16 cellular contexts compared by ENCODE assay signal in genomic region chr1:161017756-161018630, GRCh38. TPM values are rescaled to one million over a fixed set of nuclear protein-coding genes. Genes with fewer than 3 reads are reported as not detected.
A peak's percentile ranks its signal among the peaks of the same experiment; 100 is the strongest.
DNase-seq lines count a peak whose midpoint lies in the region; ATAC-seq, FAIRE-seq and TF ChIP-seq lines count a peak whose summit lies in the region.
"Had no signal": no experiment of that assay in that cellular context is flagged by ENCODE, and none has a peak within 500 bp of the region (broad histone marks: within the 10 kb centered on the region; RNA-seq: fewer than 3 reads in every experiment).

No MANE protein-coding gene starts in this region.

- peaks cover 54% of the 10 kb centered on the region for H3K4me1 Mint-ChIP-seq in activated CD8-positive, alpha-beta T cell treated with anti-CD3 and anti-CD28 coated beads for 36 hours (ENCODE audit: low read depth)

- H2BK5ac ChIP-seq in mesendoderm (ENCODE audit: low read length): no peak overlapping the region

- peaks cover 8% of the 10 kb centered on the region for H3K79me1 ChIP-seq in mesendoderm (ENCODE audit: low read length)

- H3K4me2 ChIP-seq in A549: peak overlapping the region; percentile 94; the same call in 2 of the 3 replicates
- peak overlapping the region; percentile 22 for H3K4me2 ChIP-seq in mesendoderm (ENCODE audit: low read length)

- H2AK5ac ChIP-seq in mesendoderm (ENCODE audit: low read length): no peak overlapping the region

- POLR2A ChIA-PET in A549 (lab: Yijun Ruan, JAX): no interaction called here
- POLR2A ChIA-PET in activated CD8-positive, alpha-beta T cell treated with anti-CD3 and anti-CD28 coated beads for 36 hours (lab: Charles Lee): interaction anchor here (0.6 to 1.4 kb wide), 4 partner anchors 15 to 310 kb away, joined by 3 to 5 read pairs (median 4); partner anchors contain the start of gene USF1

- H3K27me3 ChIP-seq in colonic mucosa: no peaks in the 10 kb centered on the region
- H3K27me3 ChIP-seq in mesendoderm (ENCODE audit: insufficient read depth, low read length, poor library complexity): no peaks in the 10 kb centered on the region
- peaks cover 0 to 35% (median 20%) of the 10 kb centered on the region in 3 donors for H3K27me3 ChIP-seq in sigmoid colon

- no peak overlapping the region for H4K8ac ChIP-seq in mesendoderm (ENCODE audit: low read depth, low read length)

- peaks cover 69% of the 10 kb centered on the region for H3K4me1 ChIP-seq in A549
- peaks cover 11% of the 10 kb centered on the region for H3K4me1 ChIP-seq in colonic mucosa
- H3K4me1 ChIP-seq in mesendoderm (ENCODE audit: control insufficient read depth, low read depth, low read length): peaks cover 17% of the 10 kb centered on the region
- peaks cover 0 to 17% (median 14%) of the 10 kb centered on the region in 4 donors for H3K4me1 ChIP-seq in sigmoid colon

- TF ChIP-seq POLR2A in A549 (IDR thresholded peaks at IDR 0.05; ENCODE audit: low read length): no peak
- no peak for TF ChIP-seq POLR2A in sigmoid colon (IDR thresholded peaks at IDR 0.05)

- no peak overlapping the region for H4K5ac ChIP-seq in mesendoderm (ENCODE audit: low read length)

- H3K9me3 ChIP-seq in A549 (no peaks in the 10 kb centered on the region), colonic mucosa (no peaks in the 10 kb centered on the region), sigmoid colon (no peaks in the 10 kb centered on the region)
- H3K9me3 ChIP-seq: gastroesophageal sphincter had no signal

- intact Hi-C loops in colonic mucosa (cut with DNase I): no loop called here
- intact Hi-C loops in sigmoid colon (cut with DNase I): no loop called here
- intact Hi-C loops in activated CD8-positive, alpha-beta T cell treated with anti-CD3 and anti-CD28 coated beads for 36 hours (cut with micrococcal nuclease): no loop called here

- 74% methylated on average over 5 of the region's 5 CpGs for WGBS in A549 (ENCODE audit: missing lambda C conversion rate)
- WGBS in mesendoderm (ENCODE audit: extremely low coverage, insufficient coverage, low lambda C conversion rate): no CpG with 5 or more reads among the region's 5 CpGs
- 83 to 88% methylated on average over 5 of the region's 5 CpGs for WGBS in sigmoid colon, 2 donors

- TF ChIP-seq EP300 in A549 (IDR thresholded peaks at IDR 0.05): no peak
- TF ChIP-seq EP300 in sigmoid colon (IDR thresholded peaks at IDR 0.05): no peak

- in situ Hi-C loops in KBM-7 (cut with MboI; ENCODE audit: low pct_unique_long_range_greater_than_20kb, low sequenced_read_pairs): no loop called here

- H3K23ac ChIP-seq in mesendoderm (ENCODE audit: low read length): no peak overlapping the region

- DNase-seq in A549 (ENCODE audit: low read depth in 1 of 2, low spot score in 1 of 2) (no peak), KBM-7 (peak; percentile 14), colonic mucosa (no peak), mesendoderm (no peak), sigmoid colon (no peak)
- no peak for DNase-seq in activated CD8-positive, alpha-beta T cell treated with anti-CD3 and anti-CD28 coated beads for 36 hours
- DNase-seq: activated CD4-positive, CD25-positive, alpha-beta regulatory T cell; caudate nucleus; EL; Karpas-422; NCI-H226 had no signal

- no peak for FAIRE-seq in A549 (lab: Jason Lieb, UNC)

- H2BK15ac ChIP-seq in mesendoderm (replicated peaks; ENCODE audit: low read depth): no peak overlapping the region

- H3K9me3 Mint-ChIP-seq in activated CD8-positive, alpha-beta T cell treated with anti-CD3 and anti-CD28 coated beads for 36 hours: no peaks in the 10 kb centered on the region
- H3K9me3 Mint-ChIP-seq: activated T-helper 2 cell treated with anti-CD3 and anti-CD28 coated beads, Interferon-gamma antibody, Interleukin-2, Interleukin-4, amounts not matched to agents 10 μg/mL and 5 μg/mL and 100 μg/mL, durations not matched to agents 14 hours and 24 hours and 36 hours had no signal

- no peak for TF ChIP-seq RAD21 in A549 (conservative IDR thresholded peaks at IDR 0.05 in 1 of 2, IDR thresholded peaks at IDR 0.05 in 1 of 2)

- CTCF ChIA-PET in A549 (lab: Yijun Ruan, JAX): interaction anchor here (0.8 to 2.1 kb wide), 12 partner anchors 15 to 183 kb away, joined by 3 to 10 read pairs (median 4); partner anchors contain the start of gene USF1
- CTCF ChIA-PET in activated CD8-positive, alpha-beta T cell treated with anti-CD3 and anti-CD28 coated beads for 36 hours (lab: Charles Lee): interaction anchor here (0.9 to 1.5 kb wide), 6 partner anchors 20 to 183 kb away, joined by 3 to 6 read pairs (median 4); partner anchors contain the start of gene USF1

- no peaks in the 10 kb centered on the region for H3K27me3 Mint-ChIP-seq in activated CD8-positive, alpha-beta T cell treated with anti-CD3 and anti-CD28 coated beads for 36 hours

- ATAC-seq in A549 (no peak), HG02981 (IDR thresholded peaks at IDR 0.05; ENCODE audit: unreplicated experiment) (no peak), HG02798 (IDR thresholded peaks at IDR 0.05; ENCODE audit: poor library complexity, unreplicated experiment) (no peak)
- ATAC-seq in activated CD8-positive, alpha-beta T cell treated with anti-CD3 and anti-CD28 coated beads for 36 hours: no peak
- ATAC-seq: gastroesophageal sphincter had no signal

- peak overlapping the region; percentile 17 for H3K56ac ChIP-seq in mesendoderm (ENCODE audit: low read length)

- TF ChIP-seq CTCF in A549 (IDR thresholded peaks at IDR 0.05) (no peak), colonic mucosa (IDR thresholded peaks at IDR 0.05) (no peak), sigmoid colon (IDR thresholded peaks at IDR 0.05) (no peak)
- no peak for TF ChIP-seq CTCF in activated CD8-positive, alpha-beta T cell treated with anti-CD3 and anti-CD28 coated beads for 36 hours (IDR thresholded peaks at IDR 0.05)

- H2BK120ac ChIP-seq in mesendoderm (ENCODE audit: low read depth, low read length): no peak overlapping the region

- H3K4ac ChIP-seq in mesendoderm (ENCODE audit: low read depth, low read length): no peak overlapping the region

- H3K79me2 ChIP-seq in mesendoderm (ENCODE audit: control insufficient read depth, insufficient read depth, low read length): peaks cover 62% of the 10 kb centered on the region

- H3K36me3 Mint-ChIP-seq in activated CD8-positive, alpha-beta T cell treated with anti-CD3 and anti-CD28 coated beads for 36 hours (ENCODE audit: low read depth): no peaks in the 10 kb centered on the region

- H3K9ac ChIP-seq in colonic mucosa (ENCODE audit: low read depth in 2 of 2, low read length in 2 of 2) (peak overlapping the region; percentile 13 to 20), mesendoderm (ENCODE audit: low read length) (peak overlapping the region; percentile 10)

- no peak overlapping the region for H3K27ac Mint-ChIP-seq in activated CD8-positive, alpha-beta T cell treated with anti-CD3 and anti-CD28 coated beads for 36 hours
- H3K27ac Mint-ChIP-seq: activated T-helper 2 cell treated with anti-CD3 and anti-CD28 coated beads, Interferon-gamma antibody, Interleukin-2, Interleukin-4, amounts not matched to agents 10 μg/mL and 5 μg/mL and 100 μg/mL, durations not matched to agents 14 hours and 24 hours and 36 hours had no signal

- H3K36me3 ChIP-seq in colonic mucosa (no peaks in the 10 kb centered on the region), mesendoderm (ENCODE audit: control insufficient read depth, insufficient read depth, low read length) (no peaks in the 10 kb centered on the region), sigmoid colon (no peaks in the 10 kb centered on the region)
- H3K36me3 ChIP-seq: gastroesophageal sphincter had no signal

- peak overlapping the region; percentile 44 to 61; a peak in 4 of 6 replicates for H3K27ac ChIP-seq in A549
- peak overlapping the region; percentile 48 for H3K27ac ChIP-seq in colonic mucosa
- no peak overlapping the region for H3K27ac ChIP-seq in mesendoderm (ENCODE audit: low read depth, low read length)
- peak overlapping the region in 1 of 4 donors; percentile 25 for H3K27ac ChIP-seq in sigmoid colon

- no peak overlapping the region for H3K4me3 Mint-ChIP-seq in activated CD8-positive, alpha-beta T cell treated with anti-CD3 and anti-CD28 coated beads for 36 hours

- H3K18ac ChIP-seq in mesendoderm (ENCODE audit: low read length): no peak overlapping the region

- H3K4me3 ChIP-seq in A549 (no peak overlapping the region), colonic mucosa (no peak overlapping the region), mesendoderm (ENCODE audit: low read length) (no peak overlapping the region), sigmoid colon (no peak overlapping the region)
- H3K4me3 ChIP-seq: gastroesophageal sphincter had no signal

RNA-seq across cellular contexts. Expression of gene F11R, which starts 3.0 kb away (rescaled TPM):
- 62.0 and 71.0 TPM in 2 replicates for polyA plus RNA-seq in A549 (2011; rRNA removed)
- polyA plus RNA-seq in A549 (2012; cell fraction: cytosol; rRNA removed): 20.9 and 27.4 TPM in 2 replicates
- polyA plus RNA-seq in A549 (2012; cell fraction: nucleus; rRNA removed): 21.1 and 21.8 TPM in 2 replicates
- 28.3 to 30.3 TPM (median 29.7 TPM) in 3 replicates for polyA plus RNA-seq in A549 (2017; fragmentation: RNase III; extraction: RNeasy Plus Mini Kit Qiagen cat#74134 plus additional on column Dnase treatment)
- polyA minus RNA-seq in A549 (2011; rRNA and poly(A)+ RNA removed): 93.5 and 114 TPM in 2 replicates
- total RNA-seq in colonic mucosa: 100 to 1,000 TPM; 134 to 179 TPM
- 63.1 TPM for polyA plus RNA-seq in mesendoderm (2013, experiment 1 of 2)
- polyA plus RNA-seq in mesendoderm (2013, experiment 2 of 2): 57.9 TPM
- total RNA-seq in sigmoid colon: 10 to 100 TPM in 1 of 4 donors, 1 to 10 TPM in 3; 2.7 to 30.5 (median 5.9) TPM
- 10 to 100 TPM; 15.6 to 96.7 (median 34.0) TPM for polyA plus RNA-seq in sigmoid colon
- 10 to 100 TPM; 19.0 to 20.9 TPM for total RNA-seq in activated CD8-positive, alpha-beta T cell treated with anti-CD3 and anti-CD28 coated beads for 36 hours

RNA-seq across cellular contexts. Expression of gene TSTD1, which starts 20.8 kb away (rescaled TPM):
- polyA plus RNA-seq in A549 (2011; rRNA removed) (not detected in 2 replicates), A549 (2017; fragmentation: RNase III; extraction: RNeasy Plus Mini Kit Qiagen cat#74134 plus additional on column Dnase treatment) (0.17 to 0.21 TPM (median 0.20 TPM) in 3 replicates), sigmoid colon (100 to 1,000 TPM; 115 to 609 (median 268) TPM)
- 0.09 and 0.15 TPM in 2 replicates for polyA plus RNA-seq in A549 (2012; cell fraction: cytosol; rRNA removed)
- polyA plus RNA-seq in A549 (2012; cell fraction: nucleus; rRNA removed): 0.65 and 2.0 TPM in 2 replicates
- 1.2 TPM in 1 of 2 replicates, not detected in the other for polyA minus RNA-seq in A549 (2011; rRNA and poly(A)+ RNA removed)
- total RNA-seq in colonic mucosa (10 to 100 TPM; 74.7 to 87.8 TPM), sigmoid colon (10 to 100 TPM; 10.5 to 46.4 (median 27.8) TPM)
- polyA plus RNA-seq in mesendoderm (2013, experiment 1 of 2): 58.3 TPM
- 59.3 TPM for polyA plus RNA-seq in mesendoderm (2013, experiment 2 of 2)
- total RNA-seq in activated CD8-positive, alpha-beta T cell treated with anti-CD3 and anti-CD28 coated beads for 36 hours: 10 to 100 TPM; 70.8 to 78.7 TPM

RNA-seq across cellular contexts. Expression of gene USF1, which starts 27.8 kb away (rescaled TPM):
- polyA plus RNA-seq in A549 (2011; rRNA removed) (35.5 and 43.5 TPM in 2 replicates), A549 (2017; fragmentation: RNase III; extraction: RNeasy Plus Mini Kit Qiagen cat#74134 plus additional on column Dnase treatment) (49.2 to 60.5 TPM (median 57.4 TPM) in 3 replicates), sigmoid colon (10 to 100 TPM; 25.8 to 84.6 (median 42.5) TPM)
- polyA plus RNA-seq in A549 (2012; cell fraction: cytosol; rRNA removed): 38.1 and 42.1 TPM in 2 replicates
- polyA plus RNA-seq in A549 (2012; cell fraction: nucleus; rRNA removed): 126 and 147 TPM in 2 replicates
- 108 and 137 TPM in 2 replicates for polyA minus RNA-seq in A549 (2011; rRNA and poly(A)+ RNA removed)
- total RNA-seq in colonic mucosa (10 to 100 TPM; 63.6 TPM), sigmoid colon (10 to 100 TPM; 54.8 to 76.2 (median 62.5) TPM)
- polyA plus RNA-seq in mesendoderm (2013, experiment 1 of 2): 37.0 TPM
- 34.5 TPM for polyA plus RNA-seq in mesendoderm (2013, experiment 2 of 2)
- 10 to 100 TPM; 50.0 to 52.1 TPM for total RNA-seq in activated CD8-positive, alpha-beta T cell treated with anti-CD3 and anti-CD28 coated beads for 36 hours

RNA-seq across cellular contexts. Expression of gene ARHGAP30, which starts 51.7 kb away (rescaled TPM):
- 0.06 and 0.08 TPM in 2 replicates for polyA plus RNA-seq in A549 (2011; rRNA removed)
- polyA plus RNA-seq in A549 (2012; cell fraction: cytosol; rRNA removed): 0.04 and 0.06 TPM in 2 replicates
- 0.37 and 0.89 TPM in 2 replicates for polyA plus RNA-seq in A549 (2012; cell fraction: nucleus; rRNA removed)
- 0.09 to 0.13 TPM (median 0.13 TPM) in 3 replicates for polyA plus RNA-seq in A549 (2017; fragmentation: RNase III; extraction: RNeasy Plus Mini Kit Qiagen cat#74134 plus additional on column Dnase treatment)
- 0.05 TPM in 1 of 2 replicates, not detected in the other for polyA minus RNA-seq in A549 (2011; rRNA and poly(A)+ RNA removed)
- 1 to 10 TPM; 3.5 to 5.3 TPM for total RNA-seq in colonic mucosa
- polyA plus RNA-seq in mesendoderm (2013, experiment 1 of 2): 0.56 TPM
- polyA plus RNA-seq in mesendoderm (2013, experiment 2 of 2): 0.55 TPM
- 1 to 10 TPM; 4.4 to 7.7 (median 6.6) TPM for total RNA-seq in sigmoid colon
- polyA plus RNA-seq in sigmoid colon: 10 to 100 TPM in 1 of 3 donors, 1 to 10 TPM in 2; 4.8 to 37.8 (median 4.9) TPM
- total RNA-seq in activated CD8-positive, alpha-beta T cell treated with anti-CD3 and anti-CD28 coated beads for 36 hours: 100 to 1,000 TPM; 174 to 175 TPM
- total RNA-seq: myocyte had no signal

Comparison
In these comparisons a context has a peak if more than half of its experiments do, and no peak if none do; other contexts are left out.
1. RNA of gene F11R, which starts 3.0 kb away (total RNA-seq): 134 to 179 TPM in colonic mucosa; 19.0 to 20.9 TPM in activated CD8-positive, alpha-beta T cell treated with anti-CD3 and anti-CD28 coated beads for 36 hours and 2.7 to 30.5 TPM in sigmoid colon; every median in the first group is over 4 times any median in the second.